1 cellular context compared by ENCODE assay signal in genomic region chr1:31214316-31215082, GRCh38.
A peak's percentile ranks its signal among the peaks of the same experiment; 100 is the strongest.
TF ChIP-seq lines count a peak whose summit lies in the region.

No MANE protein-coding gene starts in this region.

TF ChIP-seq in GM12878, 131 proteins besides CTCF, POLR2A, EP300 and RAD21:
- TF ChIP-seq ATF7 (IDR thresholded peaks at IDR 0.05; ENCODE audit: low read depth) = no peak
- TF ChIP-seq PAX5 (IDR thresholded peaks at IDR 0.05; ENCODE audit: borderline replicate concordance, low read depth, low read length) = no peak
- TF ChIP-seq RBBP5 (conservative IDR thresholded peaks at IDR 0.05) = no peak
- no peak for TF ChIP-seq EED (IDR thresholded peaks at IDR 0.05; ENCODE audit: low read depth)
- TF ChIP-seq ZBTB40 (IDR thresholded peaks at IDR 0.05; ENCODE audit: borderline replicate concordance) = 0 out of 2 replicates have a peak, but pooled peaks have one; percentile 33
- TF ChIP-seq POU2F2 (IDR thresholded peaks at IDR 0.05; ENCODE audit: borderline replicate concordance, low read depth, low read length) = no peak
